Comparison of ENCODE assay signal across 9 cellular contexts in genomic region chr1:201503397-201504176, GRCh38. TPM values are rescaled to one million over a fixed set of nuclear protein-coding genes. Genes with fewer than 3 reads are reported as not detected.
DNase-seq lines count a peak whose midpoint lies in the region; ATAC-seq and TF ChIP-seq lines count a peak whose summit lies in the region.
"Had no signal": no experiment of that assay in that cellular context is flagged by ENCODE, and none has a peak within 500 bp of the region (broad histone marks: within the 10 kb centered on the region; RNA-seq: fewer than 3 reads in every experiment).

No MANE protein-coding gene starts in this region.

- H3K9me3 ChIP-seq in left ventricle myocardium inferior (replicated peaks) (no peaks in the 10 kb centered on the region), skeletal muscle satellite cell (replicated peaks; ENCODE audit: low read length) (no peaks in the 10 kb centered on the region)
- H3K9me3 ChIP-seq: neutrophil had no signal

- no peaks in the 10 kb centered on the region for H3K36me3 ChIP-seq in H7 (replicated peaks; ENCODE audit: control insufficient read depth, insufficient read depth, low read length)
- H3K36me3 ChIP-seq in left ventricle myocardium inferior = no peaks in the 10 kb centered on the region
- H3K36me3 ChIP-seq in skeletal muscle satellite cell (ENCODE audit: insufficient read depth, low read length) = peaks cover 27% of the 10 kb centered on the region
- H3K36me3 ChIP-seq: neutrophil had no signal

- DNase-seq in H7 (peak; percentile 75), T1000 (lab: John Stamatoyannopoulos, UW) (peak; percentile 65), left ventricle myocardium inferior (no peak), AML-193 (lab: John Stamatoyannopoulos, UW) (no peak)

- intact Hi-C loops in left ventricle myocardium inferior (cut with micrococcal nuclease) = no loop called here

- no peak for TF ChIP-seq CTCF in left ventricle myocardium inferior (IDR thresholded peaks at IDR 0.05; ENCODE audit: borderline replicate concordance)

- H3K4me3 ChIP-seq in H7 (ENCODE audit: insufficient read depth, low read depth, low read length) (no peak overlapping the region), left ventricle myocardium inferior (peak overlapping the region; percentile 18), skeletal muscle satellite cell (ENCODE audit: low read length) (peak overlapping the region; percentile 55)

- H3K9ac ChIP-seq in skeletal muscle satellite cell (ENCODE audit: low read depth, low read length) = peak overlapping the region; percentile 99

- ATAC-seq in HG03469 (IDR thresholded peaks at IDR 0.05; ENCODE audit: unreplicated experiment) (no peak), GM21367 (IDR thresholded peaks at IDR 0.05; ENCODE audit: unreplicated experiment) (no peak), HG02840 (IDR thresholded peaks at IDR 0.05; ENCODE audit: low FRiP score, unreplicated experiment) (no peak)

- H3K27ac ChIP-seq in left ventricle myocardium inferior (replicated peaks) = peak overlapping the region; percentile 93
- H3K27ac ChIP-seq: neutrophil had no signal

- H3K4me2 ChIP-seq in skeletal muscle satellite cell (ENCODE audit: low read length) = peak overlapping the region; percentile 96

- H3K4me1 ChIP-seq in left ventricle myocardium inferior (peaks cover 90% of the 10 kb centered on the region), skeletal muscle satellite cell (ENCODE audit: control insufficient read depth, insufficient read depth, low read length) (peaks cover 77% of the 10 kb centered on the region)

- H3K27me3 ChIP-seq in H7 (ENCODE audit: control insufficient read depth, insufficient read depth, low read length) (no peaks in the 10 kb centered on the region; the same call in 1 of the 2 replicates), left ventricle myocardium inferior (ENCODE audit: low read depth) (no peaks in the 10 kb centered on the region), skeletal muscle satellite cell (ENCODE audit: control insufficient read depth, insufficient read depth, low read length) (no peaks in the 10 kb centered on the region)
- H3K27me3 ChIP-seq: neutrophil had no signal

RNA-seq across cellular contexts. Expression of gene CSRP1, which starts 3.3 kb away (rescaled TPM):
- 0.73 and 0.74 TPM in 2 replicates for total RNA-seq in H7 (2014; rRNA removed; shearing (Covaris generic))
- total RNA-seq in left ventricle myocardium inferior = 41.0 TPM
- total RNA-seq in skeletal muscle satellite cell (2012; rRNA removed) = 169 and 175 TPM in 2 replicates

RNA-seq across cellular contexts. Expression of gene PHLDA3, which starts 34.6 kb away (rescaled TPM):
- 3.4 and 4.1 TPM in 2 replicates for total RNA-seq in H7 (2014; rRNA removed; shearing (Covaris generic))
- total RNA-seq in left ventricle myocardium inferior = 21.1 TPM
- 43.2 and 47.4 TPM in 2 replicates for total RNA-seq in skeletal muscle satellite cell (2012; rRNA removed)

RNA-seq across cellular contexts. Expression of gene NAV1, which starts 35.3 kb away (rescaled TPM):
- 13.2 and 16.7 TPM in 2 replicates for total RNA-seq in H7 (2014; rRNA removed; shearing (Covaris generic))
- 74.8 TPM for total RNA-seq in left ventricle myocardium inferior
- 43.9 and 60.7 TPM in 2 replicates for total RNA-seq in skeletal muscle satellite cell (2012; rRNA removed)

Comparison
In these comparisons a context has a peak if more than half of its experiments do, and no peak if none do; other contexts are left out.
1. DNase-seq: peak in H7 (single experiment) and T1000 (single experiment); none in left ventricle myocardium inferior (single experiment) and AML-193 (0 of 2).
2. RNA of gene CSRP1, which starts 3.3 kb away (total RNA-seq): 41.0 TPM in left ventricle myocardium inferior (single experiment); 0.73 to 0.74 TPM in H7; every median in the first group is over 10 times any median in the second.